In genomic region chr1:29983366-29983765, GRCh38 we compare ENCODE assay signal across 19 cellular contexts.
A peak's percentile ranks its signal among the peaks of the same experiment; 100 is the strongest.
DNase-seq lines count a peak whose midpoint lies in the region; ATAC-seq, FAIRE-seq and TF ChIP-seq lines count a peak whose summit lies in the region.
"Had no signal": no experiment of that assay in that cellular context is flagged by ENCODE, and none has a peak within 500 bp of the region (broad histone marks: within the 10 kb centered on the region; RNA-seq: fewer than 3 reads in every experiment).

No MANE protein-coding gene starts in this region.

- no peak overlapping the region for H3K4ac ChIP-seq in H1 (replicated peaks; ENCODE audit: insufficient read length, low read depth, low read length)

- H3K27me3 Mint-ChIP-seq in WTC11 (ENCODE audit: low read depth) = no peaks in the 10 kb centered on the region

- H3K27ac ChIP-seq in H1 (ENCODE audit: low read depth, low read length) (no peak overlapping the region), lung (ENCODE audit: low read depth in 1 of 2, low read length in 1 of 2) (no peak overlapping the region), vagina (no peak overlapping the region)
- H3K27ac ChIP-seq: A549, C4-2B had no signal

- DNase-seq in WTC11 (ENCODE audit: low spot score) (no peak), H1 (ENCODE audit: low read depth in 1 of 2, low spot score in 2 of 2) (peak in 1 of 2 experiments; percentile 20), lung (ENCODE audit: low spot score) (peak; percentile 13), vagina (ENCODE audit: extremely low spot score in 2 of 2) (peak; percentile 37 to 44)
- DNase-seq in activated naive CD4-positive, alpha-beta T cell treated with Interleukin-2 at 50 U/mL for 16 hours = no peak
- no peak for DNase-seq in activated CD4-positive, CD25-positive, alpha-beta regulatory T cell (lab: John Stamatoyannopoulos, UW)
- DNase-seq: BE2C; CD4-positive, alpha-beta memory T cell; DMS79 treated with DMSO at 0.1 percent for 48 hours; EL; GDM1; HCEC 1CT; HFFc6 had no signal

- TF ChIP-seq RAD21 in H1 (IDR thresholded peaks at IDR 0.05 in 1 of 2, conservative IDR thresholded peaks at IDR 0.05 in 1 of 2; ENCODE audit: low read depth in 2 of 2, low read length in 2 of 2) = no peak

- TF ChIP-seq CTCF in WTC11 (IDR thresholded peaks at IDR 0.05) (no peak), H1 (IDR thresholded peaks at IDR 0.05; ENCODE audit: control extremely low read depth in 1 of 3, insufficient read depth in 1 of 3, low read depth in 1 of 3, low read length in 3 of 3) (no peak), lung (IDR thresholded peaks at IDR 0.05; ENCODE audit: control extremely low read depth, extremely low read depth) (no peak), vagina (IDR thresholded peaks at IDR 0.05) (no peak)

- H2BK12ac ChIP-seq in H1 (ENCODE audit: low read depth, low read length) = peak overlapping the region; percentile 3; the same call in 1 of the 2 replicates

- peak overlapping the region; percentile 6; the same call in 1 of the 2 replicates for H2BK15ac ChIP-seq in H1 (ENCODE audit: low read length)

- H4K20me1 ChIP-seq in H1 (replicated peaks in 1 of 2; ENCODE audit: control insufficient read depth in 1 of 2, insufficient read depth in 2 of 2, low read length in 2 of 2) = no peaks in the 10 kb centered on the region

- no peak overlapping the region for H3K18ac ChIP-seq in H1 (ENCODE audit: extremely low read depth, low read length)

- H3K27me3 ChIP-seq in H1 (replicated peaks in 1 of 4; ENCODE audit: control insufficient read depth in 3 of 4, extremely low read depth in 1 of 4, insufficient read depth in 3 of 4, low read length in 3 of 4) = no peaks in the 10 kb centered on the region
- no peaks in the 10 kb centered on the region for H3K27me3 ChIP-seq in lung (ENCODE audit: control insufficient read depth, insufficient read depth)
- no peaks in the 10 kb centered on the region for H3K27me3 ChIP-seq in vagina
- H3K27me3 ChIP-seq: BE2C had no signal

- H4K5ac ChIP-seq in H1 (ENCODE audit: insufficient read length, low read depth, low read length) = no peak overlapping the region

- no peak overlapping the region for H2BK120ac ChIP-seq in H1 (replicated peaks; ENCODE audit: low read depth, low read length)

- no peak overlapping the region for H2AK5ac ChIP-seq in H1 (ENCODE audit: low read depth, low read length)

- no peaks in the 10 kb centered on the region for H3K79me1 ChIP-seq in H1 (ENCODE audit: low read depth, low read length)

- no peak overlapping the region for H3K4me3 Mint-ChIP-seq in WTC11
- H3K4me3 Mint-ChIP-seq: CD4-positive, alpha-beta memory T cell; HFFc6 had no signal

- H3K14ac ChIP-seq in H1 (ENCODE audit: insufficient read length) = no peak overlapping the region

- peaks cover 17% of the 10 kb centered on the region for H3K9me3 Mint-ChIP-seq in WTC11

- H3K56ac ChIP-seq in H1 (replicated peaks; ENCODE audit: insufficient read length, low read depth, low read length) = no peak overlapping the region

- intact Hi-C loops in vagina (cut with DNase I) = no loop called here

- H2BK5ac ChIP-seq in H1 (ENCODE audit: low read depth, low read length) = no peak overlapping the region

- no peak overlapping the region for H3K23ac ChIP-seq in H1 (ENCODE audit: insufficient read length)

- 0 out of 2 replicates have a peak, but pooled peaks cover 3% of the 10 kb centered on the region for H3K36me3 Mint-ChIP-seq in WTC11
- H3K36me3 Mint-ChIP-seq: CD4-positive, alpha-beta memory T cell had no signal

- H3K9me3 ChIP-seq in H1 (ENCODE audit: insufficient read depth in 2 of 2, low read depth in 1 of 2, low read length in 1 of 2) = no peaks in the 10 kb centered on the region
- H3K9me3 ChIP-seq in lung (ENCODE audit: control insufficient read depth in 2 of 2, insufficient read depth in 1 of 2, low read length in 1 of 2) = peaks cover 0 to 5% of the 10 kb centered on the region in 2 donors
- no peaks in the 10 kb centered on the region for H3K9me3 ChIP-seq in vagina
- H3K9me3 ChIP-seq: A549, BE2C had no signal

- no peaks in the 10 kb centered on the region for H3K79me2 ChIP-seq in H1 (ENCODE audit: control insufficient read depth in 1 of 2, insufficient read depth in 2 of 2, low read length in 2 of 2)

- peaks cover 44% of the 10 kb centered on the region for H3K4me1 Mint-ChIP-seq in WTC11
- H3K4me1 Mint-ChIP-seq: CD4-positive, alpha-beta memory T cell had no signal

- 94% methylated on average over 8 of the region's 8 CpGs; no CpG with 5 or more reads in 1 of the 2 experiments for WGBS in H1 (ENCODE audit: extremely low coverage in 1 of 2, insufficient coverage in 1 of 2, insufficient read length in 1 of 2, insufficient replicate concordance in 2 of 2, low coverage in 1 of 2, low lambda C conversion rate in 2 of 2, missing lambda C conversion rate in 1 of 2), 2 experiments
- WGBS in lung, 2 donors = 89 to 93% methylated on average over 8 of the region's 8 CpGs

- no peak overlapping the region for H3K4me2 ChIP-seq in H1 (ENCODE audit: insufficient read depth in 1 of 2, low read depth in 2 of 2, low read length in 2 of 2)
- H3K4me2 ChIP-seq: A549 had no signal

- ATAC-seq in WTC11 (no peak), lung (ENCODE audit: insufficient read depth, low FRiP score) (no peak)
- ATAC-seq: A549, HepG2 had no signal

- TF ChIP-seq POLR2A in H1 (IDR thresholded peaks at IDR 0.05; ENCODE audit: control extremely low read depth in 1 of 2, low read depth in 2 of 2, low read length in 2 of 2) = no peak
- TF ChIP-seq POLR2A in vagina (IDR thresholded peaks at IDR 0.05) = no peak

- no peak overlapping the region for H4K91ac ChIP-seq in H1 (replicated peaks; ENCODE audit: insufficient read length, low read length)

- H3K4me1 ChIP-seq in H1 (replicated peaks in 1 of 4; ENCODE audit: control insufficient read depth in 3 of 4, insufficient read depth in 4 of 4, low read length in 3 of 4) (peaks cover 3 to 13% (median 8%) of the 10 kb centered on the region in 4 experiments), lung (ENCODE audit: control insufficient read depth in 2 of 2, insufficient read depth in 2 of 2, low read length in 2 of 2) (peaks cover 0 to 7% of the 10 kb centered on the region in 2 donors), vagina (no peaks in the 10 kb centered on the region)
- H3K4me1 ChIP-seq: BE2C had no signal

- POLR2A ChIA-PET in WTC11 (lab: Charles Lee) (no interaction called here), H1 (lab: Charles Lee; ENCODE audit: partially characterized antibody) (interaction anchor here (1.3 kb wide), 1 partner anchor 8 kb away, joined by 4 read pairs; no protein-coding TSS in a partner anchor)

- no peak overlapping the region for H4K8ac ChIP-seq in H1 (ENCODE audit: extremely low read depth, insufficient read depth, low read length)

- no peak overlapping the region for H2AFZ ChIP-seq in H1 (ENCODE audit: low read length)

- TF ChIP-seq EP300 in H1 (IDR thresholded peaks at IDR 0.05; ENCODE audit: borderline replicate concordance in 1 of 2, low read depth in 2 of 2, low read length in 2 of 2) = no peak

- no peak overlapping the region for H2BK20ac ChIP-seq in H1 (ENCODE audit: low read length)

- H3K23me2 ChIP-seq in H1 (ENCODE audit: low read depth, low read length) = no peaks in the 10 kb centered on the region

- FAIRE-seq in H1 (lab: Jason Lieb, UNC) = no peak
- FAIRE-seq: A549, GM12892, GM19239, HepG2, HTR-8/SVneo had no signal

- no peak overlapping the region for H3K4me3 ChIP-seq in H1 (ENCODE audit: extremely low read depth in 1 of 4, insufficient read depth in 2 of 4, low read depth in 3 of 4, low read length in 4 of 4)
- no peak overlapping the region for H3K4me3 ChIP-seq in lung
- H3K4me3 ChIP-seq in vagina = no peak overlapping the region
- H3K4me3 ChIP-seq: A549 had no signal

- no peak overlapping the region for H3K9ac ChIP-seq in H1 (replicated peaks in 1 of 4; ENCODE audit: extremely low read depth in 1 of 4, low read depth in 3 of 4, low read length in 3 of 4)

- H3K27ac Mint-ChIP-seq in WTC11 = no peak overlapping the region; the same call in 1 of the 2 replicates
- H3K27ac Mint-ChIP-seq: CD4-positive, alpha-beta memory T cell; HFFc6 had no signal

- CTCF ChIA-PET in WTC11 (lab: Charles Lee) = no interaction called here
- CTCF ChIA-PET in H1 (lab: Charles Lee; ENCODE audit: partially characterized antibody) = interaction anchor here (0.9 to 1.4 kb wide), 4 partner anchors 8 to 134 kb away, joined by 3 to 4 read pairs (median 4); no protein-coding TSS in a partner anchor

- H3K36me3 ChIP-seq in H1 (ENCODE audit: control insufficient read depth in 2 of 4, insufficient read depth in 4 of 4, low read length in 3 of 4) (no peaks in the 10 kb centered on the region), lung (ENCODE audit: control insufficient read depth in 2 of 2, insufficient read depth in 2 of 2, low read length in 2 of 2) (no peaks in the 10 kb centered on the region), vagina (no peaks in the 10 kb centered on the region)
- H3K36me3 ChIP-seq: BE2C had no signal

TF ChIP-seq in WTC11, 78 proteins besides CTCF, POLR2A, EP300 and RAD21:
- TF ChIP-seq TEAD1 (CRISPR knock-in tag; IDR thresholded peaks at IDR 0.05) (no peak), USF2 (CRISPR knock-in tag; IDR thresholded peaks at IDR 0.05) (peak; percentile 51; the same call in 1 of the 2 replicates), ATF1 (CRISPR knock-in tag; IDR thresholded peaks at IDR 0.05) (no peak)

TF ChIP-seq in H1, 55 proteins besides CTCF, POLR2A, EP300 and RAD21 (continues in another document):
- TF ChIP-seq GABPA (IDR thresholded peaks at IDR 0.05; ENCODE audit: borderline replicate concordance, insufficient read depth, low read length) (no peak), CEBPB (IDR thresholded peaks at IDR 0.05; ENCODE audit: low read depth, low read length) (no peak), TAF1 (IDR thresholded peaks at IDR 0.05; ENCODE audit: low read depth, low read length) (no peak), CREB1 (IDR thresholded peaks at IDR 0.05) (no peak), USF2 (IDR thresholded peaks at IDR 0.05; ENCODE audit: low read length) (no peak), SRF (IDR thresholded peaks at IDR 0.05; ENCODE audit: low read depth, low read length) (no peak), RNF2 (IDR thresholded peaks at IDR 0.05; ENCODE audit: borderline replicate concordance, low read depth, low read length, missing control alignments, poor library complexity, severe bottlenecking) (no peak), EGR1 (IDR thresholded peaks at IDR 0.05; ENCODE audit: borderline replicate concordance, low read depth, low read length) (no peak), KDM4A (IDR thresholded peaks at IDR 0.05; ENCODE audit: low read depth, low read length, severe bottlenecking) (no peak), CTBP2 (IDR thresholded peaks at IDR 0.05; ENCODE audit: borderline replicate concordance, insufficient read depth, insufficient read length, low read length) (no peak), CBX5 (IDR thresholded peaks at IDR 0.05; ENCODE audit: low read depth, low read length) (no peak)

Comparison
In these comparisons a context has a peak if more than half of its experiments do, and no peak if none do; other contexts are left out.
1. DNase-seq: peak in lung (single experiment) and vagina (2 of 2); none in WTC11 (single experiment), activated naive CD4-positive, alpha-beta T cell treated with Interleukin-2 at 50 U/mL for 16 hours (single experiment) and activated CD4-positive, CD25-positive, alpha-beta regulatory T cell (0 of 4).
2. Of the 9 proteins assayed by ChIP-seq in both WTC11 and H1: peak only in WTC11: USF2; only in H1: none; in both: none; in neither: 8.